Comparison of ENCODE assay signal across 1 cellular context in the genomic region with DNA sequence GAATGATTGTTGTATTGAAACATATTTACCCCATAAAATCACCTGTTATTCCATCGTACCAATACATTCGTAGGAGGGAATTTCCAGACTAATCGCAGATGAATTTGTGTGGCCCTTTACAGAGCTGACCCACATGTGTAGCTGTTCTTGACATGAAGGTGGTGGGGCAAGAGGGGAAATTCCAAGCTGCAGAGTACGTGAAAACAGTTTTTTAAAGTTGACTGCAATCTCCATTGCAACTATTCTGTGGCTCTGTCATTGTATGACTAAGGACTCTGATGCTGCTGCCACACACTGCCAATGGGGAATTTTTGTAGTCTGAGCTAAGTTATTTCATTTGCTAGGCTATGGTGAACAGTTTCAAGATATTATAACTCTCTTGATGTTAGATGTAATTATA.
TF ChIP-seq lines count a peak whose summit lies in the region.

No MANE protein-coding gene starts in this region.

TF ChIP-seq in GM23338, 12 proteins besides CTCF, POLR2A, EP300 and RAD21 (continued from another document):
- TF ChIP-seq, protein P1, sequence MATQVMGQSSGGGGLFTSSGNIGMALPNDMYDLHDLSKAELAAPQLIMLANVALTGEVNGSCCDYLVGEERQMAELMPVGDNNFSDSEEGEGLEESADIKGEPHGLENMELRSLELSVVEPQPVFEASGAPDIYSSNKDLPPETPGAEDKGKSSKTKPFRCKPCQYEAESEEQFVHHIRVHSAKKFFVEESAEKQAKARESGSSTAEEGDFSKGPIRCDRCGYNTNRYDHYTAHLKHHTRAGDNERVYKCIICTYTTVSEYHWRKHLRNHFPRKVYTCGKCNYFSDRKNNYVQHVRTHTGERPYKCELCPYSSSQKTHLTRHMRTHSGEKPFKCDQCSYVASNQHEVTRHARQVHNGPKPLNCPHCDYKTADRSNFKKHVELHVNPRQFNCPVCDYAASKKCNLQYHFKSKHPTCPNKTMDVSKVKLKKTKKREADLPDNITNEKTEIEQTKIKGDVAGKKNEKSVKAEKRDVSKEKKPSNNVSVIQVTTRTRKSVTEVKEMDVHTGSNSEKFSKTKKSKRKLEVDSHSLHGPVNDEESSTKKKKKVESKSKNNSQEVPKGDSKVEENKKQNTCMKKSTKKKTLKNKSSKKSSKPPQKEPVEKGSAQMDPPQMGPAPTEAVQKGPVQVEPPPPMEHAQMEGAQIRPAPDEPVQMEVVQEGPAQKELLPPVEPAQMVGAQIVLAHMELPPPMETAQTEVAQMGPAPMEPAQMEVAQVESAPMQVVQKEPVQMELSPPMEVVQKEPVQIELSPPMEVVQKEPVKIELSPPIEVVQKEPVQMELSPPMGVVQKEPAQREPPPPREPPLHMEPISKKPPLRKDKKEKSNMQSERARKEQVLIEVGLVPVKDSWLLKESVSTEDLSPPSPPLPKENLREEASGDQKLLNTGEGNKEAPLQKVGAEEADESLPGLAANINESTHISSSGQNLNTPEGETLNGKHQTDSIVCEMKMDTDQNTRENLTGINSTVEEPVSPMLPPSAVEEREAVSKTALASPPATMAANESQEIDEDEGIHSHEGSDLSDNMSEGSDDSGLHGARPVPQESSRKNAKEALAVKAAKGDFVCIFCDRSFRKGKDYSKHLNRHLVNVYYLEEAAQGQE (IDR thresholded peaks at IDR 0.05; ENCODE audit: unreplicated experiment) = no peak
- TF ChIP-seq, protein P2, sequence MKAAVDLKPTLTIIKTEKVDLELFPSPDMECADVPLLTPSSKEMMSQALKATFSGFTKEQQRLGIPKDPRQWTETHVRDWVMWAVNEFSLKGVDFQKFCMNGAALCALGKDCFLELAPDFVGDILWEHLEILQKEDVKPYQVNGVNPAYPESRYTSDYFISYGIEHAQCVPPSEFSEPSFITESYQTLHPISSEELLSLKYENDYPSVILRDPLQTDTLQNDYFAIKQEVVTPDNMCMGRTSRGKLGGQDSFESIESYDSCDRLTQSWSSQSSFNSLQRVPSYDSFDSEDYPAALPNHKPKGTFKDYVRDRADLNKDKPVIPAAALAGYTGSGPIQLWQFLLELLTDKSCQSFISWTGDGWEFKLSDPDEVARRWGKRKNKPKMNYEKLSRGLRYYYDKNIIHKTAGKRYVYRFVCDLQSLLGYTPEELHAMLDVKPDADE (IDR thresholded peaks at IDR 0.05) = no peak
- TF ChIP-seq, protein P3, sequence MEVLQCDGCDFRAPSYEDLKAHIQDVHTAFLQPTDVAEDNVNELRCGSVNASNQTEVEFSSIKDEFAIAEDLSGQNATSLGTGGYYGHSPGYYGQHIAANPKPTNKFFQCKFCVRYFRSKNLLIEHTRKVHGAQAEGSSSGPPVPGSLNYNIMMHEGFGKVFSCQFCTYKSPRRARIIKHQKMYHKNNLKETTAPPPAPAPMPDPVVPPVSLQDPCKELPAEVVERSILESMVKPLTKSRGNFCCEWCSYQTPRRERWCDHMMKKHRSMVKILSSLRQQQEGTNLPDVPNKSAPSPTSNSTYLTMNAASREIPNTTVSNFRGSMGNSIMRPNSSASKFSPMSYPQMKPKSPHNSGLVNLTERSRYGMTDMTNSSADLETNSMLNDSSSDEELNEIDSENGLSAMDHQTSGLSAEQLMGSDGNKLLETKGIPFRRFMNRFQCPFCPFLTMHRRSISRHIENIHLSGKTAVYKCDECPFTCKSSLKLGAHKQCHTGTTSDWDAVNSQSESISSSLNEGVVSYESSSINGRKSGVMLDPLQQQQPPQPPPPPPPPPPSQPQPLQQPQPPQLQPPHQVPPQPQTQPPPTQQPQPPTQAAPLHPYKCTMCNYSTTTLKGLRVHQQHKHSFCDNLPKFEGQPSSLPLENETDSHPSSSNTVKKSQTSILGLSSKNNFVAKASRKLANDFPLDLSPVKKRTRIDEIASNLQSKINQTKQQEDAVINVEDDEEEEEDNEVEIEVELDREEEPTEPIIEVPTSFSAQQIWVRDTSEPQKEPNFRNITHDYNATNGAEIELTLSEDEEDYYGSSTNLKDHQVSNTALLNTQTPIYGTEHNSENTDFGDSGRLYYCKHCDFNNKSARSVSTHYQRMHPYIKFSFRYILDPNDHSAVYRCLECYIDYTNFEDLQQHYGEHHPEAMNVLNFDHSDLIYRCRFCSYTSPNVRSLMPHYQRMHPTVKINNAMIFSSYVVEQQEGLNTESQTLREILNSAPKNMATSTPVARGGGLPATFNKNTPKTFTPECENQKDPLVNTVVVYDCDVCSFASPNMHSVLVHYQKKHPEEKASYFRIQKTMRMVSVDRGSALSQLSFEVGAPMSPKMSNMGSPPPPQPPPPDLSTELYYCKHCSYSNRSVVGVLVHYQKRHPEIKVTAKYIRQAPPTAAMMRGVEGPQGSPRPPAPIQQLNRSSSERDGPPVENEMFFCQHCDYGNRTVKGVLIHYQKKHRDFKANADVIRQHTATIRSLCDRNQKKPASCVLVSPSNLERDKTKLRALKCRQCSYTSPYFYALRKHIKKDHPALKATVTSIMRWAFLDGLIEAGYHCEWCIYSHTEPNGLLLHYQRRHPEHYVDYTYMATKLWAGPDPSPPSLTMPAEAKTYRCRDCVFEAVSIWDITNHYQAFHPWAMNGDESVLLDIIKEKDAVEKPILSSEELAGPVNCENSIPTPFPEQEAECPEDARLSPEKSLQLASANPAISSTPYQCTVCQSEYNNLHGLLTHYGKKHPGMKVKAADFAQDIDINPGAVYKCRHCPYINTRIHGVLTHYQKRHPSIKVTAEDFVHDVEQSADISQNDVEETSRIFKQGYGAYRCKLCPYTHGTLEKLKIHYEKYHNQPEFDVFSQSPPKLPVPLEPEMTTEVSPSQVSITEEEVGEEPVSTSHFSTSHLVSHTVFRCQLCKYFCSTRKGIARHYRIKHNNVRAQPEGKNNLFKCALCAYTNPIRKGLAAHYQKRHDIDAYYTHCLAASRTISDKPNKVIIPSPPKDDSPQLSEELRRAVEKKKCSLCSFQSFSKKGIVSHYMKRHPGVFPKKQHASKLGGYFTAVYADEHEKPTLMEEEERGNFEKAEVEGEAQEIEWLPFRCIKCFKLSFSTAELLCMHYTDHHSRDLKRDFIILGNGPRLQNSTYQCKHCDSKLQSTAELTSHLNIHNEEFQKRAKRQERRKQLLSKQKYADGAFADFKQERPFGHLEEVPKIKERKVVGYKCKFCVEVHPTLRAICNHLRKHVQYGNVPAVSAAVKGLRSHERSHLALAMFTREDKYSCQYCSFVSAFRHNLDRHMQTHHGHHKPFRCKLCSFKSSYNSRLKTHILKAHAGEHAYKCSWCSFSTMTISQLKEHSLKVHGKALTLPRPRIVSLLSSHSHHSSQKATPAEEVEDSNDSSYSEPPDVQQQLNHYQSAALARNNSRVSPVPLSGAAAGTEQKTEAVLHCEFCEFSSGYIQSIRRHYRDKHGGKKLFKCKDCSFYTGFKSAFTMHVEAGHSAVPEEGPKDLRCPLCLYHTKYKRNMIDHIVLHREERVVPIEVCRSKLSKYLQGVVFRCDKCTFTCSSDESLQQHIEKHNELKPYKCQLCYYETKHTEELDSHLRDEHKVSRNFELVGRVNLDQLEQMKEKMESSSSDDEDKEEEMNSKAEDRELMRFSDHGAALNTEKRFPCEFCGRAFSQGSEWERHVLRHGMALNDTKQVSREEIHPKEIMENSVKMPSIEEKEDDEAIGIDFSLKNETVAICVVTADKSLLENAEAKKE (CRISPR knock-in tag; IDR thresholded peaks at IDR 0.05) = no peak
- TF ChIP-seq ZNF331 (CRISPR knock-in tag; IDR thresholded peaks at IDR 0.05; ENCODE audit: low read depth) (no peak), JUNB (IDR thresholded peaks at IDR 0.05; ENCODE audit: unreplicated experiment) (no peak), STAT1 (IDR thresholded peaks at IDR 0.05; ENCODE audit: unreplicated experiment) (no peak), NANOG (IDR thresholded peaks at IDR 0.05; ENCODE audit: borderline replicate concordance) (no peak), EZH2phosphoT487 (IDR thresholded peaks at IDR 0.05; ENCODE audit: unreplicated experiment) (no peak), CREB1 (CRISPR knock-in tag; IDR thresholded peaks at IDR 0.05; ENCODE audit: low read depth) (no peak), ZNF114 (CRISPR knock-in tag; IDR thresholded peaks at IDR 0.05) (no peak)
